In the genomic region with DNA sequence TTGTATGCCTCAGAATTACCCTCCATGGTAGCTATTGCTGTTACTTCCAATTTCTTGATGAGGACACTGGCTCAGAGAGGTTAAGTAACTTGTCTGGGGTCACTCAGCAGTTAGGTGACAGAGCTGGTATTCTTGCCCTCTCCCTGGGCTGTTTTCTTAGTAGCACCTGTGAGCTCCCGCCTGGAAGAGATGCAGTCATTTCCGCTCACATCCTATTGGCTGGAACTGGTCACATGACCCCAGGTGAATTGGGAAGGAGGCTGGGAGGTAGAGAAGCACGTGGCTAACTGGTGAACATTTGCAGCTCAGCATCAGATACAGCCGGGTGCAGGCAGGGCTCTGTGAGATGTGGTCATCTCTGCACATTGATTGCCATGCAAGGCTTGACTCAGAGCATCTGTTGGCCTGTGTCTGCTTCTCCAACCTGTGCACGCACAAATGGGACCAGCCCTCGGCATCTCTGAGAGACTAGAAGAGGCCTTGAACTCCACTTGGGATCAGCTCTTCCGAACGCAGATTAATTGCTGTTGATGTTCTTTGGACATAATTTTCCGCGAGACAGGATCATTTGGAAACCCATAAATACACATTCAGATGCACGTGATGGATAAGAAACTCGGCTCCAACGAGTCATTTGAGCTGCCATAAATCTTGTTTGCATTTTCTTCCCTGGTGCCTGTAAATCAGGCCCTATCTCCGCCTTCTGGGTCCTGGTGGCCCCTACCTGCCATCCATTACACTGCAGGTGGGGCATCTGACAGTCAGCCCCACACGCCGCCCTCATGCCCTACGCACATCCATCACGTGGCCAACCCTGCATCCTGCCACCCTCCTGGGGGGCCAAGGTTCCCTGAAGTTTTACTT, we compare ENCODE assay signal across 19 cellular contexts. TPM values are rescaled to one million over a fixed set of nuclear protein-coding genes. Genes with fewer than 3 reads are reported as not detected.
DNase-seq lines count a peak whose midpoint lies in the region; ATAC-seq, FAIRE-seq and TF ChIP-seq lines count a peak whose summit lies in the region.
"Had no signal": no experiment of that assay in that cellular context is flagged by ENCODE, and none has a peak within 500 bp of the region (broad histone marks: within the 10 kb centered on the region; RNA-seq: fewer than 3 reads in every experiment).

No MANE protein-coding gene starts in this region.

- H2BK120ac ChIP-seq in H1 (replicated peaks; ENCODE audit: low read depth, low read length) (no peak overlapping the region), neuronal stem cell (ENCODE audit: low read depth, low read length) (no peak overlapping the region)

- H3K4me3 ChIP-seq in H1 (ENCODE audit: extremely low read depth in 1 of 4, insufficient read depth in 2 of 4, low read depth in 3 of 4, low read length in 4 of 4) (no peak overlapping the region), neuronal stem cell (ENCODE audit: low read length in 2 of 2) (no peak overlapping the region)
- H3K4me3 ChIP-seq: body of pancreas, PC-9, upper lobe of right lung had no signal

- no peak for ATAC-seq in stimulated activated naive CD8-positive, alpha-beta T cell treated with anti-CD3 and anti-CD28 coated beads, Interleukin-15, amount 100 ng/mL, for 72 hours
- ATAC-seq in activated CD4-positive, alpha-beta T cell treated with anti-CD3 and anti-CD28 coated beads for 36 hours = no peak
- ATAC-seq in GM18517 (IDR thresholded peaks at IDR 0.05; ENCODE audit: unreplicated experiment) = no peak
- ATAC-seq: body of pancreas, upper lobe of right lung had no signal

- H4K8ac ChIP-seq in H1 (ENCODE audit: extremely low read depth, insufficient read depth, low read length) (no peak overlapping the region; the same call in 1 of the 2 replicates), neuronal stem cell (ENCODE audit: low read depth, low read length) (no peak overlapping the region)

- H3K27me3 ChIP-seq in H1 (replicated peaks in 1 of 4; ENCODE audit: control insufficient read depth in 3 of 4, extremely low read depth in 1 of 4, insufficient read depth in 3 of 4, low read length in 3 of 4) = no peaks in the 10 kb centered on the region; a peak in 1 of 7 replicates
- H3K27me3 ChIP-seq in neuronal stem cell (ENCODE audit: control insufficient read depth in 3 of 3, insufficient read depth in 3 of 3, low read depth in 1 of 3, low read length in 3 of 3) = no peaks in the 10 kb centered on the region
- H3K27me3 ChIP-seq: body of pancreas had no signal

- no peak overlapping the region for H3K18ac ChIP-seq in H1 (ENCODE audit: extremely low read depth, low read length)
- peak overlapping the region; percentile 9 for H3K18ac ChIP-seq in neuronal stem cell (ENCODE audit: low read length)

- TF ChIP-seq RAD21 in H1 (IDR thresholded peaks at IDR 0.05 in 1 of 2, conservative IDR thresholded peaks at IDR 0.05 in 1 of 2; ENCODE audit: low read depth in 2 of 2, low read length in 2 of 2) = 0 out of 4 replicates have a peak, but pooled peaks of 1 of the 2 experiments have one; percentile 14

- DNase-seq in ELF-1 (ENCODE audit: low read depth, low spot score) (peak; percentile 34), H1 (ENCODE audit: low read depth in 1 of 2, low spot score in 2 of 2) (peak in 1 of 2 experiments; percentile 60), neuronal stem cell (ENCODE audit: low spot score) (no peak)
- DNase-seq in stimulated activated naive CD4-positive, alpha-beta T cell treated with Interleukin-2 at 50 U/mL for 16 hours (lab: John Stamatoyannopoulos, UW) = no peak
- no peak for DNase-seq in stimulated activated naive CD8-positive, alpha-beta T cell treated with anti-CD3 and anti-CD28 coated beads, Interleukin-15, amount 100 ng/mL, for 72 hours
- DNase-seq in activated CD4-positive, alpha-beta T cell treated with anti-CD3 and anti-CD28 coated beads for 36 hours = no peak
- DNase-seq: activated naive CD4-positive, alpha-beta T cell treated with anti-CD3 and anti-CD28 coated beads for 36 hours; body of pancreas; effector memory CD4-positive, alpha-beta T cell; NCI-H524; PC-9; stimulated activated CD4-positive, alpha-beta T cell treated with anti-CD3 and anti-CD28 coated beads, Interleukin-4, amount 100 ng/mL, for 24 hours; upper lobe of right lung; WERI-Rb-1 had no signal

- H3K79me2 ChIP-seq in H1 (ENCODE audit: control insufficient read depth in 1 of 2, insufficient read depth in 2 of 2, low read length in 2 of 2) = no peaks in the 10 kb centered on the region

- H3K23me2 ChIP-seq in H1 (ENCODE audit: low read depth, low read length) = no peaks in the 10 kb centered on the region

- TF ChIP-seq POLR2A in H1 (IDR thresholded peaks at IDR 0.05; ENCODE audit: control extremely low read depth in 1 of 2, low read depth in 2 of 2, low read length in 2 of 2) = no peak

- H3K27ac ChIP-seq in KOPT-K1 (ENCODE audit: low read depth, low read length, poor library complexity, severe bottlenecking) = peak overlapping the region; percentile 64
- no peak overlapping the region for H3K27ac ChIP-seq in H1 (ENCODE audit: low read depth, low read length)
- no peak overlapping the region for H3K27ac ChIP-seq in neuronal stem cell (replicated peaks; ENCODE audit: low read length)
- H3K27ac ChIP-seq: body of pancreas, KMS-11, PC-9, upper lobe of right lung, WERI-Rb-1 had no signal

- no peak overlapping the region for H3K27ac Mint-ChIP-seq in stimulated activated naive CD8-positive, alpha-beta T cell treated with anti-CD3 and anti-CD28 coated beads, Interleukin-15, amount 100 ng/mL, for 72 hours
- H3K27ac Mint-ChIP-seq in activated CD4-positive, alpha-beta T cell treated with anti-CD3 and anti-CD28 coated beads for 36 hours = no peak overlapping the region
- H3K27ac Mint-ChIP-seq: activated naive CD4-positive, alpha-beta T cell treated with anti-CD3 and anti-CD28 coated beads for 36 hours had no signal

- no peak overlapping the region for H2BK20ac ChIP-seq in H1 (ENCODE audit: low read length)

- no peaks in the 10 kb centered on the region for H3K9me3 Mint-ChIP-seq in stimulated activated naive CD8-positive, alpha-beta T cell treated with anti-CD3 and anti-CD28 coated beads, Interleukin-15, amount 100 ng/mL, for 72 hours
- no peaks in the 10 kb centered on the region for H3K9me3 Mint-ChIP-seq in activated CD4-positive, alpha-beta T cell treated with anti-CD3 and anti-CD28 coated beads for 36 hours (ENCODE audit: low read depth)
- H3K9me3 Mint-ChIP-seq: activated naive CD4-positive, alpha-beta T cell treated with anti-CD3 and anti-CD28 coated beads for 36 hours had no signal

- no peaks in the 10 kb centered on the region for H4K20me1 ChIP-seq in H1 (replicated peaks in 1 of 2; ENCODE audit: control insufficient read depth in 1 of 2, insufficient read depth in 2 of 2, low read length in 2 of 2)

- no peaks in the 10 kb centered on the region for H3K79me1 ChIP-seq in H1 (ENCODE audit: low read depth, low read length)
- H3K79me1 ChIP-seq in neuronal stem cell (ENCODE audit: low read depth, low read length) = no peaks in the 10 kb centered on the region

- H2BK5ac ChIP-seq in H1 (ENCODE audit: low read depth, low read length) (no peak overlapping the region), neuronal stem cell (ENCODE audit: low read length) (no peak overlapping the region)

- H2AK5ac ChIP-seq in H1 (ENCODE audit: low read depth, low read length) (no peak overlapping the region), neuronal stem cell (ENCODE audit: low read depth, low read length) (no peak overlapping the region)

- H3K4me2 ChIP-seq in H1 (ENCODE audit: insufficient read depth in 1 of 2, low read depth in 2 of 2, low read length in 2 of 2) (no peak overlapping the region), neuronal stem cell (ENCODE audit: insufficient read depth, low read length, poor library complexity, severe bottlenecking) (no peak overlapping the region)
- H3K4me2 ChIP-seq: KMS-11, PC-9 had no signal

- no peaks in the 10 kb centered on the region for H3K4me1 Mint-ChIP-seq in stimulated activated naive CD8-positive, alpha-beta T cell treated with anti-CD3 and anti-CD28 coated beads, Interleukin-15, amount 100 ng/mL, for 72 hours
- no peaks in the 10 kb centered on the region for H3K4me1 Mint-ChIP-seq in activated CD4-positive, alpha-beta T cell treated with anti-CD3 and anti-CD28 coated beads for 36 hours

- H2AFZ ChIP-seq in H1 (ENCODE audit: low read length) = peak overlapping the region; percentile 46
- H2AFZ ChIP-seq in neuronal stem cell (ENCODE audit: low read length) = peak overlapping the region; percentile 70
- H2AFZ ChIP-seq: PC-9 had no signal

- H3K4me1 ChIP-seq in H1 (replicated peaks in 1 of 4; ENCODE audit: control insufficient read depth in 3 of 4, insufficient read depth in 4 of 4, low read length in 3 of 4) (no peaks in the 10 kb centered on the region), neuronal stem cell (ENCODE audit: control insufficient read depth in 2 of 2, insufficient read depth in 1 of 2, low read depth in 1 of 2, low read length in 2 of 2) (peaks cover 0 to 4% of the 10 kb centered on the region in 2 donors)
- H3K4me1 ChIP-seq: body of pancreas, upper lobe of right lung had no signal

- CTCF ChIA-PET in H1 (lab: Charles Lee; ENCODE audit: partially characterized antibody) = interaction anchor here (0.6 to 5.6 kb wide), 12 partner anchors 9 to 296 kb away, joined by 3 to 23 read pairs (median 4); no protein-coding TSS in a partner anchor
- CTCF ChIA-PET in activated CD4-positive, alpha-beta T cell treated with anti-CD3 and anti-CD28 coated beads for 36 hours (lab: Charles Lee) = no interaction called here

- FAIRE-seq in H1 (lab: Jason Lieb, UNC) = no peak

- H3K56ac ChIP-seq in H1 (replicated peaks; ENCODE audit: insufficient read length, low read depth, low read length) = no peak overlapping the region

- H2BK12ac ChIP-seq in H1 (ENCODE audit: low read depth, low read length) (no peak overlapping the region), neuronal stem cell (ENCODE audit: low read length) (no peak overlapping the region)

- H3K9me3 ChIP-seq in KOPT-K1 (ENCODE audit: insufficient read depth, low read length, poor library complexity, severe bottlenecking) (peaks cover 5% of the 10 kb centered on the region), H1 (ENCODE audit: insufficient read depth in 2 of 2, low read depth in 1 of 2, low read length in 1 of 2) (peaks cover 0 to 7% of the 10 kb centered on the region in 2 experiments; a peak in 1 of 4 replicates), neuronal stem cell (replicated peaks in 1 of 2; ENCODE audit: control insufficient read depth in 2 of 2, insufficient read depth in 1 of 2, low read depth in 1 of 2, low read length in 2 of 2) (no peaks in the 10 kb centered on the region)
- H3K9me3 ChIP-seq: body of pancreas, upper lobe of right lung had no signal

- no peaks in the 10 kb centered on the region for H3K27me3 Mint-ChIP-seq in stimulated activated naive CD8-positive, alpha-beta T cell treated with anti-CD3 and anti-CD28 coated beads, Interleukin-15, amount 100 ng/mL, for 72 hours
- H3K27me3 Mint-ChIP-seq in activated CD4-positive, alpha-beta T cell treated with anti-CD3 and anti-CD28 coated beads for 36 hours = no peaks in the 10 kb centered on the region

- no peak overlapping the region for H3K4ac ChIP-seq in H1 (replicated peaks; ENCODE audit: insufficient read length, low read depth, low read length)
- H3K4ac ChIP-seq in neuronal stem cell (ENCODE audit: low read length) = no peak overlapping the region

- H3K36me3 ChIP-seq in KOPT-K1 (ENCODE audit: insufficient read depth, low read length) (no peaks in the 10 kb centered on the region), H1 (ENCODE audit: control insufficient read depth in 2 of 4, insufficient read depth in 4 of 4, low read length in 3 of 4) (no peaks in the 10 kb centered on the region), neuronal stem cell (replicated peaks in 1 of 2; ENCODE audit: control insufficient read depth in 2 of 2, insufficient read depth in 2 of 2, low read length in 2 of 2) (no peaks in the 10 kb centered on the region)
- H3K36me3 ChIP-seq: upper lobe of right lung, WERI-Rb-1 had no signal

- H3K23ac ChIP-seq in H1 (ENCODE audit: insufficient read length) (no peak overlapping the region), neuronal stem cell (ENCODE audit: low read depth, low read length, poor library complexity) (no peak overlapping the region)

- no peak for TF ChIP-seq CTCF in H1 (IDR thresholded peaks at IDR 0.05; ENCODE audit: control extremely low read depth in 1 of 3, insufficient read depth in 1 of 3, low read depth in 1 of 3, low read length in 3 of 3)

- H3K14ac ChIP-seq in H1 (ENCODE audit: insufficient read length) (no peak overlapping the region), neuronal stem cell (ENCODE audit: low read length) (no peak overlapping the region)

- no peak overlapping the region; the same call in 1 of the 2 replicates for H2BK15ac ChIP-seq in H1 (ENCODE audit: low read length)
- no peak overlapping the region for H2BK15ac ChIP-seq in neuronal stem cell (ENCODE audit: low read length)

- POLR2A ChIA-PET in H1 (lab: Charles Lee; ENCODE audit: partially characterized antibody) = interaction anchor here (0.5 to 2.5 kb wide), 5 partner anchors 9 to 200 kb away, joined by 3 to 9 read pairs (median 3); no protein-coding TSS in a partner anchor
- POLR2A ChIA-PET in activated CD4-positive, alpha-beta T cell treated with anti-CD3 and anti-CD28 coated beads for 36 hours (lab: Charles Lee) = no interaction called here

- 88% methylated on average over 18 of the region's 18 CpGs; no CpG with 5 or more reads in 1 of the 2 experiments for WGBS in H1 (ENCODE audit: extremely low coverage in 1 of 2, insufficient coverage in 1 of 2, insufficient read length in 1 of 2, insufficient replicate concordance in 2 of 2, low coverage in 1 of 2, low lambda C conversion rate in 2 of 2, missing lambda C conversion rate in 1 of 2), 2 experiments
- no CpG with 5 or more reads among the region's 18 CpGs for WGBS in neuronal stem cell (ENCODE audit: extremely low coverage in 2 of 2, insufficient read length in 2 of 2, insufficient replicate concordance in 1 of 2), 2 donors

- H4K91ac ChIP-seq in H1 (replicated peaks; ENCODE audit: insufficient read length, low read length) (no peak overlapping the region), neuronal stem cell (ENCODE audit: low read depth, low read length, poor library complexity) (no peak overlapping the region)

- no peak for TF ChIP-seq EP300 in H1 (IDR thresholded peaks at IDR 0.05; ENCODE audit: borderline replicate concordance in 1 of 2, low read depth in 2 of 2, low read length in 2 of 2)

- H3K9ac ChIP-seq in H1 (replicated peaks in 1 of 4; ENCODE audit: extremely low read depth in 1 of 4, low read depth in 3 of 4, low read length in 3 of 4) (no peak overlapping the region), neuronal stem cell (ENCODE audit: low read depth, low read length, poor library complexity) (no peak overlapping the region)
- H3K9ac ChIP-seq: KMS-11 had no signal

- intact Hi-C loops in activated CD4-positive, alpha-beta T cell treated with anti-CD3 and anti-CD28 coated beads for 36 hours (cut with DNase I, micrococcal nuclease) = no loop called here

- H3K4me3 Mint-ChIP-seq in stimulated activated naive CD8-positive, alpha-beta T cell treated with anti-CD3 and anti-CD28 coated beads, Interleukin-15, amount 100 ng/mL, for 72 hours = no peak overlapping the region
- no peak overlapping the region for H3K4me3 Mint-ChIP-seq in activated CD4-positive, alpha-beta T cell treated with anti-CD3 and anti-CD28 coated beads for 36 hours
- H3K4me3 Mint-ChIP-seq: activated naive CD4-positive, alpha-beta T cell treated with anti-CD3 and anti-CD28 coated beads for 36 hours had no signal

- H4K5ac ChIP-seq in H1 (ENCODE audit: insufficient read length, low read depth, low read length) = no peak overlapping the region

- H3K36me3 Mint-ChIP-seq in activated CD4-positive, alpha-beta T cell treated with anti-CD3 and anti-CD28 coated beads for 36 hours (ENCODE audit: low read depth) = no peaks in the 10 kb centered on the region

RNA-seq across cellular contexts. Expression of a gene that starts 42.8 kb away (rescaled TPM):
- total RNA-seq in H1 (2021; fragmentation: NEBNext Ultra II Directional; extraction: Animal tissue kit (Norgen Biotek cat#: 25700)) = 0.44 TPM in 1 of 2 replicates, not detected in the other
- polyA plus RNA-seq in H1 (2011; rRNA removed) = 0.18 and 0.20 TPM in 2 replicates
- 0.28 TPM for polyA plus RNA-seq in H1 (2011; cell fraction: cytosol; rRNA removed)
- polyA plus RNA-seq in H1 (2011; cell fraction: nucleus; rRNA removed) = not detected
- polyA plus RNA-seq in H1 (2012, experiment 1 of 2) = 0.67 TPM in 1 of 4 replicates, not detected in the others
- not detected for polyA plus RNA-seq in H1 (2012, experiment 2 of 2)
- 0.10 TPM for polyA plus RNA-seq in H1 (2013, experiment 1 of 2)
- 0.22 TPM for polyA plus RNA-seq in H1 (2013, experiment 2 of 2)
- not detected in 2 replicates for polyA minus RNA-seq in H1 (2011; rRNA and poly(A)+ RNA removed)
- not detected for polyA minus RNA-seq in H1 (2011; cell fraction: cytosol; rRNA and poly(A)+ RNA removed)
- not detected for polyA minus RNA-seq in H1 (2011; cell fraction: nucleus; rRNA and poly(A)+ RNA removed)
- not detected for polyA plus RNA-seq in neuronal stem cell (2013, experiment 1 of 2)
- polyA plus RNA-seq in neuronal stem cell (2013, experiment 2 of 2) = not detected
- not detected for total RNA-seq in activated CD4-positive, alpha-beta T cell treated with anti-CD3 and anti-CD28 coated beads for 36 hours
- total RNA-seq: activated naive CD4-positive, alpha-beta T cell treated with anti-CD3 and anti-CD28 coated beads for 36 hours; body of pancreas; lower leg skin; PC-9; upper lobe of right lung had no signal
- polyA plus RNA-seq: neural cell had no signal
